Comparison of ENCODE assay signal across 1 cellular context in genomic region chr9:100282388-100282719, GRCh38.
TF ChIP-seq lines count a peak whose summit lies in the region.

No MANE protein-coding gene starts in this region.

TF ChIP-seq in WTC11, 78 proteins besides CTCF, POLR2A, EP300 and RAD21 (continued from another document):
- TF ChIP-seq ZSCAN18 (CRISPR knock-in tag; IDR thresholded peaks at IDR 0.05): no peak
- TF ChIP-seq ATF2 (CRISPR knock-in tag; IDR thresholded peaks at IDR 0.05; ENCODE audit: borderline replicate concordance, low read depth): no peak
- TF ChIP-seq NR1H2 (CRISPR knock-in tag; IDR thresholded peaks at IDR 0.05): no peak
